Comparison of ENCODE assay signal across 18 cellular contexts in the genomic region with DNA sequence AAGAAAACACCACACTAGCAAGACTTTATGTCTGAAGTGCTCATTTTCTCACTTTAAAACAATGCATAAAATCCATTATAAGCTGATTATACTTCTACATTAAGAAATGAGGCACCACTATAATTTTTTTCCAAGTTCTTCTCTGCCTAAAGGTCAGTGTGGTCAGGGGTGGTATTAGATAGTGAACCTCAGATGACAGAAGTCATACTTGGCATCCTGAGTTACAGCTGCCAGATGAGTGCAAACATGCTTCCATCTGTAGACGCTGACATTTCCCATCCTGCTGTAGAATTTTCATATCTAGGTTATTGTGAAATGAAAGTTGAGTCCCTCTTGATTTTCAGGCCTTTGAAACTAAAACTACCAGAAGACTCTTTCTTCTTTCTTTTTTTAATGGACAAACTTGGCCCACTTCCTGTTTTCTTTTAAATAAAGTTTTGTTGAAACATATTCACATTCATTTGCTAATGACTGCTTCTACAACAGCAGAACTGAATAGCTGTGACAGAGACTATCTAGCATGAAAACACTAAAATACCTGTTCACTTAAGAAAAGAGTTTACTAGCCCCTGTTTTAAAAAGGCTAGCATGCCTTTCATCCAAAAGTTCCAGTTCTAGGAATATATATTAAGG.
"Had no signal": no experiment of that assay in that cellular context is flagged by ENCODE, and none has a peak within 500 bp of the region (broad histone marks: within the 10 kb centered on the region; RNA-seq: fewer than 3 reads in every experiment).

No MANE protein-coding gene starts in this region.

- H3K4me1 ChIP-seq: gastrocnemius medialis, left ventricle myocardium inferior, lower lobe of right lung, neural progenitor cell, right lobe of liver, stomach had no signal

- H2AFZ ChIP-seq: neural progenitor cell had no signal

- DNase-seq: effector memory CD8-positive, alpha-beta T cell; gastrocnemius medialis; immature natural killer cell; kidney; left cardiac atrium; left ventricle myocardium inferior; lower lobe of right lung; nucleus accumbens; ovary; right lobe of liver; stimulated activated CD4-positive, alpha-beta T cell treated with anti-CD3 and anti-CD28 coated beads, Interleukin-2, amount 100 ng/mL, for 24 hours; stimulated activated naive CD4-positive, alpha-beta T cell; stomach; trophoblast cell had no signal

- H3K9me3 ChIP-seq: esophagus muscularis mucosa, gastrocnemius medialis, left ventricle myocardium inferior, lower lobe of right lung, ovary, right lobe of liver, stomach had no signal

- H3K4me2 ChIP-seq: neural progenitor cell had no signal

- H3K36me3 ChIP-seq: esophagus muscularis mucosa, gastrocnemius medialis, left ventricle myocardium inferior, lower lobe of right lung, neural progenitor cell, ovary, right lobe of liver, stomach had no signal

- ATAC-seq: effector memory CD8-positive, alpha-beta T cell; gastrocnemius medialis; lower lobe of right lung; natural killer cell treated with Interleukin-12 subunit alpha and Interleukin-12 subunit beta and Interleukin-15 and Interleukin-18, amount 100 ng/mL, for 72 hours; right lobe of liver had no signal

- H3K9ac ChIP-seq: neural progenitor cell had no signal

- H3K27me3 ChIP-seq: esophagus muscularis mucosa, gastrocnemius medialis, neural progenitor cell, ovary, right lobe of liver, stomach had no signal

- H3K4me3 ChIP-seq: esophagus muscularis mucosa, gastrocnemius medialis, left ventricle myocardium inferior, lower lobe of right lung, neural progenitor cell, ovary, right lobe of liver, stomach had no signal

- H3K27ac ChIP-seq: epithelial cell of prostate, esophagus muscularis mucosa, gastrocnemius medialis, left ventricle myocardium inferior, lower lobe of right lung, neural progenitor cell, ovary, right lobe of liver, stomach had no signal
